ENCODE assay signal across 1 cellular context in the genomic region with DNA sequence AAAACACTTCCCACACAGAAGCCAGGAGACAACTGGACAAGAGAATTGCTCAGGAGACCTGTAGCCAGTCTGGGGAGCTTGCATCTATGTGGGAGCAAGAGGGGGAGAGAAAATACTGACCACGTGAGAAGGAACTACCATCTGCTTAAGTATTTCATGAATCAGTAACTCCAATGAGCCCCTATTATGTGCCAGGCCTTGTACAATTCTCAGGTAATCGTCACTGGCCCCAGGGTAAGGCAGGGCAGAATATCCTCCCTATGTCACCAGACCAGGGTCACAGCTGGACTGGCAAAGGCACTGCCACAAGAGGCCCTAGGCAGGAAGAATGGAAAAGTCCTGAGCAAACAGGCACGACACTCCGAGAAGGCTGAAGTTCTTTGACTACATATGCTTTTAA.
TF ChIP-seq lines count a peak whose summit lies in the region.

No MANE protein-coding gene starts in this region.

TF ChIP-seq in GM23338, 12 proteins besides CTCF, POLR2A, EP300 and RAD21 (continued from another document):
- TF ChIP-seq, protein P1, sequence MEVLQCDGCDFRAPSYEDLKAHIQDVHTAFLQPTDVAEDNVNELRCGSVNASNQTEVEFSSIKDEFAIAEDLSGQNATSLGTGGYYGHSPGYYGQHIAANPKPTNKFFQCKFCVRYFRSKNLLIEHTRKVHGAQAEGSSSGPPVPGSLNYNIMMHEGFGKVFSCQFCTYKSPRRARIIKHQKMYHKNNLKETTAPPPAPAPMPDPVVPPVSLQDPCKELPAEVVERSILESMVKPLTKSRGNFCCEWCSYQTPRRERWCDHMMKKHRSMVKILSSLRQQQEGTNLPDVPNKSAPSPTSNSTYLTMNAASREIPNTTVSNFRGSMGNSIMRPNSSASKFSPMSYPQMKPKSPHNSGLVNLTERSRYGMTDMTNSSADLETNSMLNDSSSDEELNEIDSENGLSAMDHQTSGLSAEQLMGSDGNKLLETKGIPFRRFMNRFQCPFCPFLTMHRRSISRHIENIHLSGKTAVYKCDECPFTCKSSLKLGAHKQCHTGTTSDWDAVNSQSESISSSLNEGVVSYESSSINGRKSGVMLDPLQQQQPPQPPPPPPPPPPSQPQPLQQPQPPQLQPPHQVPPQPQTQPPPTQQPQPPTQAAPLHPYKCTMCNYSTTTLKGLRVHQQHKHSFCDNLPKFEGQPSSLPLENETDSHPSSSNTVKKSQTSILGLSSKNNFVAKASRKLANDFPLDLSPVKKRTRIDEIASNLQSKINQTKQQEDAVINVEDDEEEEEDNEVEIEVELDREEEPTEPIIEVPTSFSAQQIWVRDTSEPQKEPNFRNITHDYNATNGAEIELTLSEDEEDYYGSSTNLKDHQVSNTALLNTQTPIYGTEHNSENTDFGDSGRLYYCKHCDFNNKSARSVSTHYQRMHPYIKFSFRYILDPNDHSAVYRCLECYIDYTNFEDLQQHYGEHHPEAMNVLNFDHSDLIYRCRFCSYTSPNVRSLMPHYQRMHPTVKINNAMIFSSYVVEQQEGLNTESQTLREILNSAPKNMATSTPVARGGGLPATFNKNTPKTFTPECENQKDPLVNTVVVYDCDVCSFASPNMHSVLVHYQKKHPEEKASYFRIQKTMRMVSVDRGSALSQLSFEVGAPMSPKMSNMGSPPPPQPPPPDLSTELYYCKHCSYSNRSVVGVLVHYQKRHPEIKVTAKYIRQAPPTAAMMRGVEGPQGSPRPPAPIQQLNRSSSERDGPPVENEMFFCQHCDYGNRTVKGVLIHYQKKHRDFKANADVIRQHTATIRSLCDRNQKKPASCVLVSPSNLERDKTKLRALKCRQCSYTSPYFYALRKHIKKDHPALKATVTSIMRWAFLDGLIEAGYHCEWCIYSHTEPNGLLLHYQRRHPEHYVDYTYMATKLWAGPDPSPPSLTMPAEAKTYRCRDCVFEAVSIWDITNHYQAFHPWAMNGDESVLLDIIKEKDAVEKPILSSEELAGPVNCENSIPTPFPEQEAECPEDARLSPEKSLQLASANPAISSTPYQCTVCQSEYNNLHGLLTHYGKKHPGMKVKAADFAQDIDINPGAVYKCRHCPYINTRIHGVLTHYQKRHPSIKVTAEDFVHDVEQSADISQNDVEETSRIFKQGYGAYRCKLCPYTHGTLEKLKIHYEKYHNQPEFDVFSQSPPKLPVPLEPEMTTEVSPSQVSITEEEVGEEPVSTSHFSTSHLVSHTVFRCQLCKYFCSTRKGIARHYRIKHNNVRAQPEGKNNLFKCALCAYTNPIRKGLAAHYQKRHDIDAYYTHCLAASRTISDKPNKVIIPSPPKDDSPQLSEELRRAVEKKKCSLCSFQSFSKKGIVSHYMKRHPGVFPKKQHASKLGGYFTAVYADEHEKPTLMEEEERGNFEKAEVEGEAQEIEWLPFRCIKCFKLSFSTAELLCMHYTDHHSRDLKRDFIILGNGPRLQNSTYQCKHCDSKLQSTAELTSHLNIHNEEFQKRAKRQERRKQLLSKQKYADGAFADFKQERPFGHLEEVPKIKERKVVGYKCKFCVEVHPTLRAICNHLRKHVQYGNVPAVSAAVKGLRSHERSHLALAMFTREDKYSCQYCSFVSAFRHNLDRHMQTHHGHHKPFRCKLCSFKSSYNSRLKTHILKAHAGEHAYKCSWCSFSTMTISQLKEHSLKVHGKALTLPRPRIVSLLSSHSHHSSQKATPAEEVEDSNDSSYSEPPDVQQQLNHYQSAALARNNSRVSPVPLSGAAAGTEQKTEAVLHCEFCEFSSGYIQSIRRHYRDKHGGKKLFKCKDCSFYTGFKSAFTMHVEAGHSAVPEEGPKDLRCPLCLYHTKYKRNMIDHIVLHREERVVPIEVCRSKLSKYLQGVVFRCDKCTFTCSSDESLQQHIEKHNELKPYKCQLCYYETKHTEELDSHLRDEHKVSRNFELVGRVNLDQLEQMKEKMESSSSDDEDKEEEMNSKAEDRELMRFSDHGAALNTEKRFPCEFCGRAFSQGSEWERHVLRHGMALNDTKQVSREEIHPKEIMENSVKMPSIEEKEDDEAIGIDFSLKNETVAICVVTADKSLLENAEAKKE (CRISPR knock-in tag; IDR thresholded peaks at IDR 0.05): no peak
- TF ChIP-seq NANOG (IDR thresholded peaks at IDR 0.05; ENCODE audit: borderline replicate concordance) (no peak), CREB1 (CRISPR knock-in tag; IDR thresholded peaks at IDR 0.05; ENCODE audit: low read depth) (no peak), STAT1 (IDR thresholded peaks at IDR 0.05; ENCODE audit: unreplicated experiment) (no peak)
- TF ChIP-seq, protein P2, sequence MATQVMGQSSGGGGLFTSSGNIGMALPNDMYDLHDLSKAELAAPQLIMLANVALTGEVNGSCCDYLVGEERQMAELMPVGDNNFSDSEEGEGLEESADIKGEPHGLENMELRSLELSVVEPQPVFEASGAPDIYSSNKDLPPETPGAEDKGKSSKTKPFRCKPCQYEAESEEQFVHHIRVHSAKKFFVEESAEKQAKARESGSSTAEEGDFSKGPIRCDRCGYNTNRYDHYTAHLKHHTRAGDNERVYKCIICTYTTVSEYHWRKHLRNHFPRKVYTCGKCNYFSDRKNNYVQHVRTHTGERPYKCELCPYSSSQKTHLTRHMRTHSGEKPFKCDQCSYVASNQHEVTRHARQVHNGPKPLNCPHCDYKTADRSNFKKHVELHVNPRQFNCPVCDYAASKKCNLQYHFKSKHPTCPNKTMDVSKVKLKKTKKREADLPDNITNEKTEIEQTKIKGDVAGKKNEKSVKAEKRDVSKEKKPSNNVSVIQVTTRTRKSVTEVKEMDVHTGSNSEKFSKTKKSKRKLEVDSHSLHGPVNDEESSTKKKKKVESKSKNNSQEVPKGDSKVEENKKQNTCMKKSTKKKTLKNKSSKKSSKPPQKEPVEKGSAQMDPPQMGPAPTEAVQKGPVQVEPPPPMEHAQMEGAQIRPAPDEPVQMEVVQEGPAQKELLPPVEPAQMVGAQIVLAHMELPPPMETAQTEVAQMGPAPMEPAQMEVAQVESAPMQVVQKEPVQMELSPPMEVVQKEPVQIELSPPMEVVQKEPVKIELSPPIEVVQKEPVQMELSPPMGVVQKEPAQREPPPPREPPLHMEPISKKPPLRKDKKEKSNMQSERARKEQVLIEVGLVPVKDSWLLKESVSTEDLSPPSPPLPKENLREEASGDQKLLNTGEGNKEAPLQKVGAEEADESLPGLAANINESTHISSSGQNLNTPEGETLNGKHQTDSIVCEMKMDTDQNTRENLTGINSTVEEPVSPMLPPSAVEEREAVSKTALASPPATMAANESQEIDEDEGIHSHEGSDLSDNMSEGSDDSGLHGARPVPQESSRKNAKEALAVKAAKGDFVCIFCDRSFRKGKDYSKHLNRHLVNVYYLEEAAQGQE (IDR thresholded peaks at IDR 0.05; ENCODE audit: unreplicated experiment): no peak
